Comparison of ENCODE assay signal across 24 cellular contexts in the genomic region with DNA sequence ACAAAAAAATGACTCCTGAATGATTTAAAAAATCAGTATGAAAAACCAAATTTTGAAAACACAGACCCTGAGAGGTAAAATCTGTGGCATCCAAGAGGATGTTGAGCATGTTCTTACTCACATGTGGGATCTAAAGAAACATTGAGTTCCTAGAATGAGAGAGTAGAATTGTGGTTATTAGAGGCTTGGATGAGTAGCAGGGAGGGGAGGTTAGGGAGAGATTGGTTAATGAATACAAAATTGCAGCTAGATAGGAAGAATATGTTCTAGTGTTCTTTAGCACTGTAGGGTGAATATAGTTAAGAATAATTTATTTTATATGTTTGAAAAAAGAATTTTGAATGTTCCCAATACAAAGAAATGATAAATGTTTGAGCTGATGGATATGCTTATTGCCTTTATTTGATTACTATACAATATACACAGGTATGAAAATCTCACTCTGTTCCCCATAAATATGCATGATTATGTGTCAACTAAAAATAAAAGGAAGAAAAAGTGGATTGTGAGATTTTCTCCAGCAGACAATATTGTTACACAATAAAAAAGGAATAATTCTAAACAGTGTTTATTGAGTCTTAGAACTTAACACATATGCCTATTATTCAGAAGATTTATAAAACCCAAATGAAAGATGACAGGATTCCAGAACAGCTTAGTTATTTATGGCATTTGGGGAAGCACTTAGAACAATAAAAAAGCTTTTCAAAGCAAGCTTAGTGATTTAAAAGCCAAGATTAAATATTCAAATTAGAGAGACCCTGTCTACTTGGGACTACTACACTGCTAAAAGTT. TPM values are rescaled to one million over a fixed set of nuclear protein-coding genes. Genes with fewer than 3 reads are reported as not detected.
A peak's percentile ranks its signal among the peaks of the same experiment; 100 is the strongest.
DNase-seq lines count a peak whose midpoint lies in the region; ATAC-seq and TF ChIP-seq lines count a peak whose summit lies in the region.
"Had no signal": no experiment of that assay in that cellular context is flagged by ENCODE, and none has a peak within 500 bp of the region (broad histone marks: within the 10 kb centered on the region; RNA-seq: fewer than 3 reads in every experiment).

No MANE protein-coding gene starts in this region.

- no peaks in the 10 kb centered on the region for H3K9me3 ChIP-seq in left ventricle myocardium inferior (replicated peaks)
- H3K9me3 ChIP-seq: A549, BE2C had no signal

- intact Hi-C loops in posterior vena cava (cut with DNase I) (no loop called here), left ventricle myocardium inferior (cut with micrococcal nuclease) (no loop called here)

- H3K4me1 ChIP-seq in foreskin keratinocyte: no peaks in the 10 kb centered on the region
- H3K4me1 ChIP-seq in left ventricle myocardium inferior: peaks cover 9% of the 10 kb centered on the region
- H3K4me1 ChIP-seq: A549, BE2C had no signal

- H3K27ac ChIP-seq in foreskin keratinocyte (no peak overlapping the region), left ventricle myocardium inferior (replicated peaks) (no peak overlapping the region)
- H3K27ac ChIP-seq: A549, GM23248 had no signal

- H3K36me3 ChIP-seq in left ventricle myocardium inferior: no peaks in the 10 kb centered on the region
- H3K36me3 ChIP-seq: BE2C had no signal

- H3K4me3 ChIP-seq in left ventricle myocardium inferior: no peak overlapping the region
- H3K4me3 ChIP-seq: A549; BLaER1 treated with 17β-estradiol and CSF1 and Interleukin-3, amounts not matched to agents 10 nM and 100 nM; GM23248 had no signal

- ATAC-seq in foreskin keratinocyte: no peak
- ATAC-seq: A549, HCT116 had no signal

- TF ChIP-seq CTCF in foreskin keratinocyte (conservative IDR thresholded peaks at IDR 0.05) (no peak), left ventricle myocardium inferior (IDR thresholded peaks at IDR 0.05; ENCODE audit: borderline replicate concordance) (no peak)

- DNase-seq in ELR (ENCODE audit: low read depth) (peak; percentile 15), HT1080 (ENCODE audit: low read depth) (peak; percentile 32), glomerular visceral epithelial cell (ENCODE audit: extremely low spot score) (peak; percentile 6), renal cortical epithelial cell (ENCODE audit: low read depth) (peak; percentile 72), foreskin keratinocyte (no peak), posterior vena cava (ENCODE audit: low spot score) (no peak), left ventricle myocardium inferior (no peak)
- DNase-seq: 8988T; ACHN; AML-193; BE2C; CD4-positive, alpha-beta T cell; CD8-positive, alpha-beta memory T cell; DMS 273 treated with DMSO at 0.1 percent for 48 hours; DMS79; EL; GF-D8; GM23248; H9 had no signal

- H3K27me3 ChIP-seq in foreskin keratinocyte: no peaks in the 10 kb centered on the region
- H3K27me3 ChIP-seq in left ventricle myocardium inferior (ENCODE audit: low read depth): no peaks in the 10 kb centered on the region
- H3K27me3 ChIP-seq: BE2C; BLaER1 treated with 17β-estradiol and CSF1 and Interleukin-3, amounts not matched to agents 10 nM and 100 nM had no signal

RNA-seq across cellular contexts. Expression of gene MS4A2, which starts 28.7 kb away (rescaled TPM):
- total RNA-seq in HT1080 (2014; rRNA removed; shearing (Covaris generic)): not detected in 2 replicates
- polyA plus RNA-seq in HT1080 (2015; cell fraction: cytosol; rRNA removed): not detected in 2 replicates
- polyA plus RNA-seq in HT1080 (2015; cell fraction: nucleus; rRNA removed): not detected in 2 replicates
- total RNA-seq in renal cortical epithelial cell (not detected in 2 replicates), foreskin keratinocyte (not detected in 2 replicates), posterior vena cava (1 to 10 TPM; 1.2 to 1.4 TPM), left ventricle myocardium inferior (0.41 TPM)
- polyA plus RNA-seq in foreskin keratinocyte: not detected in 2 replicates
- total RNA-seq: CD4-positive, alpha-beta T cell; CD8-positive, alpha-beta memory T cell; G401; GM23248; H4; H9 had no signal
- polyA plus RNA-seq: A549; CD8-positive, alpha-beta memory T cell; GM23248 had no signal

Comparison
In these comparisons a context has a peak if more than half of its experiments do, and no peak if none do; other contexts are left out.
1. DNase-seq: peak in ELR (single experiment), HT1080 (single experiment), glomerular visceral epithelial cell (single experiment) and renal cortical epithelial cell (single experiment); none in foreskin keratinocyte (0 of 2), posterior vena cava (single experiment) and left ventricle myocardium inferior (single experiment).